25 cellular contexts compared by ENCODE assay signal in genomic region chr2:216236486-216236885, GRCh38.
"Had no signal": no experiment of that assay in that cellular context is flagged by ENCODE, and none has a peak within 500 bp of the region (broad histone marks: within the 10 kb centered on the region; RNA-seq: fewer than 3 reads in every experiment).

No MANE protein-coding gene starts in this region.

- H3K4me1 ChIP-seq: esophagus squamous epithelium, gastroesophageal sphincter, left ventricle myocardium inferior, right atrium auricular region, sigmoid colon, testis, transverse colon had no signal

- ATAC-seq: effector memory CD8-positive, alpha-beta T cell; gastroesophageal sphincter; left cardiac atrium; stimulated activated naive B cell treated with anti-CD40 and anti-IgM and Interleukin-4, amounts not matched to agents 10 μg/mL and 1 μg/mL and 100 μg/mL, for 72 hours; stimulated activated naive CD8-positive, alpha-beta T cell treated with anti-CD3 and anti-CD28 coated beads, Interleukin-15, amount 100 ng/mL, for 72 hours had no signal

- H3K9me3 ChIP-seq: testis, transverse colon had no signal

- H3K27me3 ChIP-seq: esophagus squamous epithelium, gastroesophageal sphincter, neutrophil, right atrium auricular region, sigmoid colon, testis, transverse colon had no signal

- H3K4me3 ChIP-seq: esophagus squamous epithelium, gastroesophageal sphincter, left ventricle myocardium inferior, right atrium auricular region, sigmoid colon, skin epidermis, testis, transverse colon had no signal

- DNase-seq: effector memory CD8-positive, alpha-beta T cell; esophagus squamous epithelium; foreskin fibroblast; glutamatergic neuron; immature natural killer cell; kidney; left cardiac atrium; left ventricle myocardium inferior; mesendoderm; naive B cell; nephron progenitor cell; posterior cingulate gyrus; sigmoid colon; stimulated activated CD4-positive, alpha-beta T cell treated with anti-CD3 and anti-CD28 coated beads, Interleukin-2, amount 100 ng/mL, for 24 hours; stimulated activated CD4-positive, alpha-beta T cell treated with anti-CD3 and anti-CD28 coated beads, Interleukin-4, amount 100 ng/mL, for 4 hours; stimulated activated naive B cell treated with anti-CD40 and anti-IgM and Interleukin-4, amounts not matched to agents 10 μg/mL and 1 μg/mL and 100 μg/mL, for 72 hours; stimulated activated naive CD8-positive, alpha-beta T cell treated with anti-CD3 and anti-CD28 coated beads, Interleukin-15, amount 100 ng/mL, for 72 hours; testis; transverse colon had no signal

- FAIRE-seq: colon, kidney had no signal

- H3K36me3 ChIP-seq: esophagus squamous epithelium, gastroesophageal sphincter, left ventricle myocardium inferior, neutrophil, right atrium auricular region, sigmoid colon, transverse colon had no signal

- H3K27ac ChIP-seq: epithelial cell of prostate, esophagus squamous epithelium, gastroesophageal sphincter, left ventricle myocardium inferior, neutrophil, right atrium auricular region, sigmoid colon, skin epidermis, testis, transverse colon had no signal
